ENCODE assay signal across 8 cellular contexts in the genomic region with DNA sequence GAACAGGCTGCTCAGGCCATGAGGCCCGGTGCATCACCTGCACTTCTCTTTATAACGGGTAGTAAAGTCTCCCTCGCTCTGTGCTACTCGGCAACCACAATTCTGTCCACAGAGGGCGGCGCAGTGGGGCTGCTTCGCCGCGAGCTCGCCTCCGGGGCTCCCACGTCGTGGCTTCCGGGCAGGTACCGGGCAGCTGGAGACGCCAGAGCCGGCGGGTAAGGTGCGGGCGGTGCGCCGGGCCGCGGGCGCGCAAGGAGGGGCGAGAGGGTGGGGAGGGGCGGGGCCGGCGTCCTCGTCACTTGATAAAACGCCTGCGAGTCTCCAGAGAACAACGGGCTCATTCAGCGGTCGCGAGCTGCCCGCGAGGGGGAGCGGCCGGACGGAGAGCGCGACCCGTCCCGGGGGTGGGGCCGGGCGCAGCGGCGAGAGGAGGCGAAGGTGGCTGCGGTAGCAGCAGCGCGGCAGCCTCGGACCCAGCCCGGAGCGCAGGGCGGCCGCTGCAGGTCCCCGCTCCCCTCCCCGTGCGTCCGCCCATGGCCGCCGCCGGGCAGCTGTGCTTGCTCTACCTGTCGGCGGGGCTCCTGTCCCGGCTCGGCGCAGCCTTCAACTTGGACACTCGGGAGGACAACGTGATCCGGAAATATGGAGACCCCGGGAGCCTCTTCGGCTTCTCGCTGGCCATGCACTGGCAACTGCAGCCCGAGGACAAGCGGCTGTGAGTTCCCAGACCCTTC. TPM values are rescaled to one million over a fixed set of nuclear protein-coding genes. Genes with fewer than 3 reads are reported as not detected.
A peak's percentile ranks its signal among the peaks of the same experiment; 100 is the strongest.
DNase-seq lines count a peak whose midpoint lies in the region; ATAC-seq and TF ChIP-seq lines count a peak whose summit lies in the region.

A gene (plus strand): TSS at position 331 of the 734 bp plus-strand sequence.

- ATAC-seq in HG03442 (IDR thresholded peaks at IDR 0.05; ENCODE audit: unreplicated experiment): peak; percentile 50

- POLR2A ChIA-PET in OCI-LY7 (lab: Charles Lee): no interaction called here

- H3K36me3 Mint-ChIP-seq in activated T-cell treated with anti-CD3 and anti-CD28 coated beads, Interleukin-2, amount 50 U/mL, for 24 hours (ENCODE audit: low read depth): no peaks in the 10 kb centered on the region

- H3K79me2 ChIP-seq in OCI-LY7 (ENCODE audit: insufficient read depth, low read depth, low read length): no peaks in the 10 kb centered on the region

- H3K27ac ChIP-seq in OCI-LY7 (ENCODE audit: low read depth, low read length, poor library complexity, severe bottlenecking): no peak within 1 kb of the TSS

- H3K4me2 ChIP-seq in OCI-LY7 (ENCODE audit: low read length): peak within 1 kb of the TSS; percentile 38; the same call in 1 of the 2 replicates

- no peak within 1 kb of the TSS for H2AFZ ChIP-seq in OCI-LY7 (ENCODE audit: low read length)

- peaks cover 2% of the 10 kb centered on the region for H3K27me3 Mint-ChIP-seq in activated T-cell treated with anti-CD3 and anti-CD28 coated beads, Interleukin-2, amount 50 U/mL, for 24 hours

- H3K9me3 ChIP-seq in OCI-LY7 (ENCODE audit: low read length): no peaks in the 10 kb centered on the region
- no peaks in the 10 kb centered on the region for H3K9me3 ChIP-seq in mucosa of stomach (ENCODE audit: control insufficient read depth, low read length)

- TF ChIP-seq CTCF in OCI-LY7 (conservative IDR thresholded peaks at IDR 0.05; ENCODE audit: low read length) (no peak), epithelial cell of proximal tubule (conservative IDR thresholded peaks at IDR 0.05; ENCODE audit: low read depth, low read length) (no peak)

- CTCF ChIA-PET in OCI-LY7 (lab: Charles Lee; ENCODE audit: unreplicated experiment): no interaction called here

- peak within 1 kb of the TSS; percentile 83 for H3K4me3 Mint-ChIP-seq in activated T-cell treated with anti-CD3 and anti-CD28 coated beads, Interleukin-2, amount 50 U/mL, for 24 hours

- peak within 1 kb of the TSS; percentile 92 for H3K9ac ChIP-seq in mucosa of stomach (ENCODE audit: low read length)

- no peaks in the 10 kb centered on the region for H3K9me3 Mint-ChIP-seq in activated T-cell treated with anti-CD3 and anti-CD28 coated beads, Interleukin-2, amount 50 U/mL, for 24 hours

- H3K27me3 ChIP-seq in mucosa of stomach (ENCODE audit: control insufficient read depth, insufficient read depth, low read length): no peaks in the 10 kb centered on the region

- H3K4me1 ChIP-seq in OCI-LY7 (ENCODE audit: insufficient read depth, low read length, poor library complexity, severe bottlenecking): no peaks in the 10 kb centered on the region
- peaks cover 30% of the 10 kb centered on the region for H3K4me1 ChIP-seq in mucosa of stomach (ENCODE audit: control insufficient read depth, insufficient read depth, low read length)

- DNase-seq in COLO668 (lab: John Stamatoyannopoulos, UW; ENCODE audit: unreplicated experiment) (peak; percentile 87), OCI-LY7 (ENCODE audit: low spot score) (no peak), epithelial cell of proximal tubule (ENCODE audit: low read depth) (no peak), GF-D8 (lab: John Stamatoyannopoulos, UW) (no peak)
- DNase-seq in activated T-cell treated with anti-CD3 and anti-CD28 coated beads, Interleukin-2, amount 50 U/mL, for 24 hours: peak; percentile 86
- peak; percentile 67 for DNase-seq in stimulated activated CD8-positive, alpha-beta memory T cell treated with anti-CD3 and anti-CD28 coated beads, Interleukin-4, amount 100 ng/mL, for 24 hours (ENCODE audit: low read depth)

- no peaks in the 10 kb centered on the region for H3K9me2 ChIP-seq in OCI-LY7 (ENCODE audit: insufficient read depth, low read length)

- no TSS peak for BruUV-seq in OCI-LY7 (replicated peaks; lab: Mats Ljungman, UMichigan)

- peaks cover 79% of the 10 kb centered on the region for H3K4me1 Mint-ChIP-seq in activated T-cell treated with anti-CD3 and anti-CD28 coated beads, Interleukin-2, amount 50 U/mL, for 24 hours (ENCODE audit: low read depth)

- peak within 1 kb of the TSS; percentile 83 for H3K27ac Mint-ChIP-seq in activated T-cell treated with anti-CD3 and anti-CD28 coated beads, Interleukin-2, amount 50 U/mL, for 24 hours

- H4K20me1 ChIP-seq in OCI-LY7 (ENCODE audit: insufficient read depth, low read length): no peaks in the 10 kb centered on the region

- H3K36me3 ChIP-seq in OCI-LY7 (ENCODE audit: insufficient read depth, low read length) (no peaks in the 10 kb centered on the region), mucosa of stomach (ENCODE audit: control insufficient read depth, insufficient read depth, low read length) (no peaks in the 10 kb centered on the region)

- intact Hi-C loops in OCI-LY7 (cut with micrococcal nuclease; ENCODE audit: unreplicated experiment): loop anchor here (5.0 kb wide), 1 partner anchor 35 kb away; no protein-coding TSS in a partner anchor

- no peak within 1 kb of the TSS for H3K4me3 ChIP-seq in OCI-LY7 (ENCODE audit: low read depth, low read length, poor library complexity, severe bottlenecking)
- H3K4me3 ChIP-seq in epithelial cell of proximal tubule (ENCODE audit: low read depth, low read length): peak within 1 kb of the TSS; percentile 83
- peak within 1 kb of the TSS; percentile 72 for H3K4me3 ChIP-seq in mucosa of stomach (ENCODE audit: low read length)

RNA-seq across cellular contexts. Expression of the gene that starts here (rescaled TPM):
- total RNA-seq in OCI-LY7 (2014; rRNA removed; shearing (Covaris generic)): not detected in 2 replicates
- total RNA-seq in OCI-LY7 (2022): 0.24 and 0.38 TPM in 2 replicates
- 87.0 and 100 TPM in 2 replicates for total RNA-seq in epithelial cell of proximal tubule

Comparison
In these comparisons a context has a peak if more than half of its experiments do, and no peak if none do; other contexts are left out.
1. RNA of the gene that starts here (total RNA-seq): 87.0 to 100 TPM in epithelial cell of proximal tubule; 0.24 to 0.38 TPM in OCI-LY7; every median in the first group is over 10 times any median in the second.
2. DNase-seq: peak in COLO668 (single experiment), activated T-cell treated with anti-CD3 and anti-CD28 coated beads, Interleukin-2, amount 50 U/mL, for 24 hours (single experiment) and stimulated activated CD8-positive, alpha-beta memory T cell treated with anti-CD3 and anti-CD28 coated beads, Interleukin-4, amount 100 ng/mL, for 24 hours (single experiment); none in OCI-LY7 (single experiment), epithelial cell of proximal tubule (single experiment) and GF-D8 (single experiment).